In genomic region chr15:78714890-78715289, GRCh38 we compare ENCODE assay signal across 15 cellular contexts.
DNase-seq lines count a peak whose midpoint lies in the region; ATAC-seq and TF ChIP-seq lines count a peak whose summit lies in the region.
"Had no signal": no experiment of that assay in that cellular context is flagged by ENCODE, and none has a peak within 500 bp of the region (broad histone marks: within the 10 kb centered on the region; RNA-seq: fewer than 3 reads in every experiment).

No MANE protein-coding gene starts in this region.

- no peak for TF ChIP-seq CTCF in RWPE1 (conservative IDR thresholded peaks at IDR 0.05; ENCODE audit: low read depth)
- no peak for TF ChIP-seq CTCF in fibroblast of pulmonary artery (IDR thresholded peaks at IDR 0.05; ENCODE audit: low read length, missing control alignments)
- no peak for TF ChIP-seq CTCF in GM20000 (IDR thresholded peaks at IDR 0.05; ENCODE audit: extremely low read depth, missing control alignments)
- no peak for TF ChIP-seq CTCF in thyroid gland (IDR thresholded peaks at IDR 0.05)

- no peaks in the 10 kb centered on the region for H3K9me3 ChIP-seq in thyroid gland

- H3K36me3 ChIP-seq in thyroid gland = no peaks in the 10 kb centered on the region
- H3K36me3 ChIP-seq: brain microvascular endothelial cell had no signal

- CTCF ChIA-PET in activated CD4-positive, alpha-beta T cell treated with anti-CD3 and anti-CD28 coated beads for 36 hours (lab: Charles Lee) = no interaction called here
- CTCF ChIA-PET in RWPE1 (lab: Yijun Ruan, JAX) = interaction anchor here (0.6 kb wide), 1 partner anchor 266 kb away, joined by 5 read pairs; no protein-coding TSS in a partner anchor

- 69 to 93% methylated on average over 3 of the region's 3 CpGs for WGBS in thyroid gland, 2 donors

- H3K4me3 ChIP-seq in fibroblast of pulmonary artery (replicated peaks; ENCODE audit: low read depth, low read length) (no peak overlapping the region), thyroid gland (replicated peaks in 1 of 3) (no peak overlapping the region)

- intact Hi-C loops in activated CD4-positive, alpha-beta T cell treated with anti-CD3 and anti-CD28 coated beads for 36 hours (cut with DNase I, micrococcal nuclease) = loop anchor here in 1 of 2 experiments (2.0 kb wide), 1 partner anchor 36 kb away; no protein-coding TSS in a partner anchor
- intact Hi-C loops in thyroid gland (cut with DNase I) = loop anchor here (5.0 kb wide), 1 partner anchor 98 kb away; no protein-coding TSS in a partner anchor

- no peak overlapping the region for H3K27ac Mint-ChIP-seq in activated CD4-positive, alpha-beta T cell treated with anti-CD3 and anti-CD28 coated beads for 36 hours
- H3K27ac Mint-ChIP-seq: activated T-cell treated with anti-CD3 and anti-CD28 coated beads, Interleukin-2, amount 50 U/mL, for 24 hours; stimulated activated memory B cell treated with anti-CD40 and anti-IgM and Interleukin-4, amounts not matched to agents 10 μg/mL and 1 μg/mL and 100 μg/mL, for 72 hours had no signal

- peaks cover 10% of the 10 kb centered on the region for H3K4me1 Mint-ChIP-seq in activated CD4-positive, alpha-beta T cell treated with anti-CD3 and anti-CD28 coated beads for 36 hours
- H3K4me1 Mint-ChIP-seq: stimulated activated memory B cell treated with anti-CD40 and anti-IgM and Interleukin-4, amounts not matched to agents 10 μg/mL and 1 μg/mL and 100 μg/mL, for 72 hours had no signal

- no peak overlapping the region for H3K4me3 Mint-ChIP-seq in activated CD4-positive, alpha-beta T cell treated with anti-CD3 and anti-CD28 coated beads for 36 hours
- H3K4me3 Mint-ChIP-seq: activated T-cell treated with anti-CD3 and anti-CD28 coated beads, Interleukin-2, amount 50 U/mL, for 24 hours; stimulated activated memory B cell treated with anti-CD40 and anti-IgM and Interleukin-4, amounts not matched to agents 10 μg/mL and 1 μg/mL and 100 μg/mL, for 72 hours had no signal

- peak; percentile 46 for DNase-seq in activated CD4-positive, alpha-beta T cell treated with anti-CD3 and anti-CD28 coated beads for 36 hours
- DNase-seq in activated CD4-positive, alpha-beta T cell treated with anti-CD3 and anti-CD28 coated beads, Interleukin-2, amount 50 U/mL, for 1 hour = no peak
- DNase-seq in HT-29 (ENCODE audit: low spot score) = peak; percentile 28
- DNase-seq in RWPE1 (ENCODE audit: low spot score) = no peak
- peak; percentile 16 for DNase-seq in fibroblast of pulmonary artery (ENCODE audit: low read depth)
- DNase-seq in GM20000 (ENCODE audit: low spot score) = no peak
- no peak for DNase-seq in activated effector memory CD4-positive, alpha-beta T cell treated with anti-CD3 and anti-CD28 coated beads, Interleukin-2, amount 50 U/mL, for 16 hours
- DNase-seq in thyroid gland = no peak
- DNase-seq: activated T-cell treated with anti-CD3 and anti-CD28 coated beads, Interleukin-2, amount 50 U/mL, for 24 hours; brain microvascular endothelial cell; NCI-H1105; NCI-H748 treated with DMSO at 0.1 percent for 48 hours; stimulated activated CD4-positive, alpha-beta T cell treated with anti-CD3 and anti-CD28 coated beads, Interleukin-15, amount 100 ng/mL, for 24 hours; T-helper 9 cell had no signal

- peaks cover 2% of the 10 kb centered on the region for H3K9me3 Mint-ChIP-seq in activated CD4-positive, alpha-beta T cell treated with anti-CD3 and anti-CD28 coated beads for 36 hours (ENCODE audit: low read depth)

- no peaks in the 10 kb centered on the region for H3K27me3 ChIP-seq in thyroid gland
- H3K27me3 ChIP-seq: brain microvascular endothelial cell had no signal

- no peaks in the 10 kb centered on the region for H3K36me3 Mint-ChIP-seq in activated CD4-positive, alpha-beta T cell treated with anti-CD3 and anti-CD28 coated beads for 36 hours (ENCODE audit: low read depth)

- H3K27me3 Mint-ChIP-seq in activated CD4-positive, alpha-beta T cell treated with anti-CD3 and anti-CD28 coated beads for 36 hours = peaks cover 20% of the 10 kb centered on the region

- POLR2A ChIA-PET in activated CD4-positive, alpha-beta T cell treated with anti-CD3 and anti-CD28 coated beads for 36 hours (lab: Charles Lee) = no interaction called here
- POLR2A ChIA-PET in RWPE1 (lab: Yijun Ruan, JAX; ENCODE audit: low non-redundant PET) = no interaction called here

- TF ChIP-seq POLR2A in thyroid gland (IDR thresholded peaks at IDR 0.05) = no peak

- peak; percentile 85 for ATAC-seq in activated CD4-positive, alpha-beta T cell treated with anti-CD3 and anti-CD28 coated beads for 36 hours
- ATAC-seq: stimulated activated memory B cell treated with anti-CD40 and anti-IgM and Interleukin-4, amounts not matched to agents 10 μg/mL and 1 μg/mL and 100 μg/mL, for 72 hours had no signal

- H3K27ac ChIP-seq in RWPE1 (peak overlapping the region; percentile 78), thyroid gland (no peak overlapping the region)

- no peaks in the 10 kb centered on the region for H3K4me1 ChIP-seq in thyroid gland

Comparison
In these comparisons a context has a peak if more than half of its experiments do, and no peak if none do; other contexts are left out.
1. DNase-seq: peak in activated CD4-positive, alpha-beta T cell treated with anti-CD3 and anti-CD28 coated beads for 36 hours (single experiment), HT-29 (single experiment) and fibroblast of pulmonary artery (single experiment); none in activated CD4-positive, alpha-beta T cell treated with anti-CD3 and anti-CD28 coated beads, Interleukin-2, amount 50 U/mL, for 1 hour (single experiment), RWPE1 (single experiment), GM20000 (single experiment), activated effector memory CD4-positive, alpha-beta T cell treated with anti-CD3 and anti-CD28 coated beads, Interleukin-2, amount 50 U/mL, for 16 hours (single experiment) and thyroid gland (0 of 2).